ENCODE assay signal across 8 cellular contexts in genomic region chr17:32323784-32324590, GRCh38. TPM values are rescaled to one million over a fixed set of nuclear protein-coding genes. Genes with fewer than 3 reads are reported as not detected.
DNase-seq lines count a peak whose midpoint lies in the region; ATAC-seq and TF ChIP-seq lines count a peak whose summit lies in the region.

No MANE protein-coding gene starts in this region.

- peak overlapping the region; percentile 38 for H3K27ac Mint-ChIP-seq in central memory CD8-positive, alpha-beta T cell (ENCODE audit: low read depth)
- peak overlapping the region; percentile 2 to 78 (median 51) for H3K27ac Mint-ChIP-seq in naive thymus-derived CD8-positive, alpha-beta T cell

- peak; percentile 80 for DNase-seq in Daoy (ENCODE audit: low read depth)
- DNase-seq in RWPE1 (ENCODE audit: low spot score), result peak; percentile 26
- no peak for DNase-seq in central memory CD8-positive, alpha-beta T cell (ENCODE audit: low spot score in 2 of 2)
- DNase-seq in naive thymus-derived CD8-positive, alpha-beta T cell, result peak in 4 of 10 donors; percentile 5 to 37 (median 24)
- DNase-seq in NOMO-1 treated with dmso at 0.1 percent for 144 hours (lab: John Stamatoyannopoulos, UW; ENCODE audit: unreplicated experiment), result no peak

- H3K27me3 Mint-ChIP-seq in central memory CD8-positive, alpha-beta T cell, result no peaks in the 10 kb centered on the region
- H3K27me3 Mint-ChIP-seq in naive thymus-derived CD8-positive, alpha-beta T cell, result no peaks in the 10 kb centered on the region

- peak; percentile 60 for ATAC-seq in central memory CD8-positive, alpha-beta T cell (replicated peaks; ENCODE audit: extremely low read depth, poor library complexity, severe bottlenecking)
- ATAC-seq in naive thymus-derived CD8-positive, alpha-beta T cell, result peak; percentile 77 to 80
- ATAC-seq in HG02885 (IDR thresholded peaks at IDR 0.05; ENCODE audit: poor library complexity, unreplicated experiment) (no peak), HG03439 (IDR thresholded peaks at IDR 0.05; ENCODE audit: unreplicated experiment) (no peak), HG02571 (IDR thresholded peaks at IDR 0.05; ENCODE audit: unreplicated experiment) (no peak)

- POLR2A ChIA-PET in RWPE1 (lab: Yijun Ruan, JAX; ENCODE audit: low non-redundant PET), result no interaction called here
- POLR2A ChIA-PET in naive thymus-derived CD8-positive, alpha-beta T cell (lab: Charles Lee), result no interaction called here

- CTCF ChIA-PET in RWPE1 (lab: Yijun Ruan, JAX), result interaction anchor here (1.5 kb wide), 1 partner anchor 9 kb away, joined by 4 read pairs; no protein-coding TSS in a partner anchor

- no peak overlapping the region for H3K27ac ChIP-seq in RWPE1

- no peaks in the 10 kb centered on the region for H3K9me3 Mint-ChIP-seq in central memory CD8-positive, alpha-beta T cell
- no peaks in the 10 kb centered on the region for H3K9me3 Mint-ChIP-seq in naive thymus-derived CD8-positive, alpha-beta T cell

- peaks cover 8% of the 10 kb centered on the region for H3K4me1 Mint-ChIP-seq in central memory CD8-positive, alpha-beta T cell
- H3K4me1 Mint-ChIP-seq in naive thymus-derived CD8-positive, alpha-beta T cell, result peaks cover 7 to 23% (median 17%) of the 10 kb centered on the region in 4 donors

- no peak for TF ChIP-seq CTCF in RWPE1 (conservative IDR thresholded peaks at IDR 0.05; ENCODE audit: low read depth)

- H3K4me3 Mint-ChIP-seq in central memory CD8-positive, alpha-beta T cell, result no peak overlapping the region
- peak overlapping the region; percentile 43 to 80 (median 60) for H3K4me3 Mint-ChIP-seq in naive thymus-derived CD8-positive, alpha-beta T cell

- H3K36me3 Mint-ChIP-seq in central memory CD8-positive, alpha-beta T cell (ENCODE audit: insufficient read depth), result no peaks in the 10 kb centered on the region
- no peaks in the 10 kb centered on the region for H3K36me3 Mint-ChIP-seq in naive thymus-derived CD8-positive, alpha-beta T cell

RNA-seq across cellular contexts. Expression of gene C17orf75, which starts 18.0 kb away (rescaled TPM):
- total RNA-seq in Daoy (2014; rRNA removed; shearing (Covaris generic)), result 34.5 and 34.9 TPM in 2 replicates
- 10 to 100 TPM; 25.6 to 28.0 TPM for total RNA-seq in naive thymus-derived CD8-positive, alpha-beta T cell
- 10 to 100 TPM in 1 of 3 donors, 1 to 10 TPM in 2; 8.4 to 12.3 (median 9.8) TPM for polyA plus RNA-seq in naive thymus-derived CD8-positive, alpha-beta T cell

RNA-seq across cellular contexts. Expression of gene ZNF207, which starts 26.0 kb away (rescaled TPM):
- total RNA-seq in Daoy (2014; rRNA removed; shearing (Covaris generic)), result 156 and 173 TPM in 2 replicates
- total RNA-seq in naive thymus-derived CD8-positive, alpha-beta T cell, result 100 to 1,000 TPM; 285 to 287 TPM
- polyA plus RNA-seq in naive thymus-derived CD8-positive, alpha-beta T cell, result 100 to 1,000 TPM; 120 to 137 (median 127) TPM

RNA-seq across cellular contexts. Expression of gene RHBDL3, which starts 58.4 kb away (rescaled TPM):
- 0.57 and 1.9 TPM in 2 replicates for total RNA-seq in Daoy (2014; rRNA removed; shearing (Covaris generic))
- total RNA-seq in naive thymus-derived CD8-positive, alpha-beta T cell, result not detected
- polyA plus RNA-seq in naive thymus-derived CD8-positive, alpha-beta T cell, result not detected

Comparison
In these comparisons a context has a peak if more than half of its experiments do, and no peak if none do; other contexts are left out.
1. DNase-seq: peak in Daoy (single experiment) and RWPE1 (single experiment); none in central memory CD8-positive, alpha-beta T cell (0 of 2) and NOMO-1 treated with dmso at 0.1 percent for 144 hours (single experiment).
2. ATAC-seq: peak in central memory CD8-positive, alpha-beta T cell (single experiment) and naive thymus-derived CD8-positive, alpha-beta T cell (2 of 2); none in HG02885 (single experiment), HG03439 (single experiment) and HG02571 (single experiment).